Comparison of ENCODE assay signal across 10 cellular contexts in the genomic region with DNA sequence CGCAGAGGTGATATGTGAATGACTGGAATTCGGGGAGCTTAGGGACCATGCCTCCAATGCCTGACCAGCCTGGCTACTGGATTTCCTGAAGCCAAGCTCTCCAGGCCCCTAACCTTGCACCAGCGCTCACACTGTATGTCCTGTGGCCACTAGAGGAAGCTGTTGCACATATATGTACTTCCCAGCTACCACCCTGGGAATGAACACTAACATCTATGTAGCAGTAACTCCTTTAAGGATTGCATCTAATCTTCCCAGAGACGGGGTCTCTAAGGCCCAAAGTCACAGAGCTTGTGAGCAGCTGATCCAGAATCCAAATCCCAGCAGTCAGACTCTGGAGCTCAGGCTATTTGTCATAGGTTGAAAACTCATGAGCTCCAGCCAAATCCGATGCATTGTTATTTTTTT. TPM values are rescaled to one million over a fixed set of nuclear protein-coding genes. Genes with fewer than 3 reads are reported as not detected.
DNase-seq lines count a peak whose midpoint lies in the region; ATAC-seq and TF ChIP-seq lines count a peak whose summit lies in the region.
"Had no signal": no experiment of that assay in that cellular context is flagged by ENCODE, and none has a peak within 500 bp of the region (broad histone marks: within the 10 kb centered on the region; RNA-seq: fewer than 3 reads in every experiment).

No MANE protein-coding gene starts in this region.

- TF ChIP-seq CTCF in BE2C (IDR thresholded peaks at IDR 0.05; ENCODE audit: low read depth, low read length) (peak; percentile 97), GM13977 (IDR thresholded peaks at IDR 0.05; ENCODE audit: extremely low read depth, insufficient read depth, missing control alignments) (peak; percentile 51), astrocyte of the cerebellum (IDR thresholded peaks at IDR 0.05; ENCODE audit: low read depth, low read length, missing control alignments) (peak; percentile 72)

- H3K36me3 ChIP-seq in BE2C, result no peaks in the 10 kb centered on the region

- in situ Hi-C loops in GM13977 (cut with MboI; ENCODE audit: low pct_unique_long_range_greater_than_20kb, low sequenced_read_pairs, unreplicated experiment) (no loop called here), astrocyte of the cerebellum (cut with HindIII; ENCODE audit: low sequenced_read_pairs) (no loop called here)

- H3K4me1 ChIP-seq in BE2C, result no peaks in the 10 kb centered on the region

- H3K27me3 ChIP-seq in BE2C, result no peaks in the 10 kb centered on the region; the same call in 1 of the 2 replicates

- ATAC-seq in GM21528 (IDR thresholded peaks at IDR 0.05; ENCODE audit: low FRiP score, unreplicated experiment) (no peak), HG02840 (IDR thresholded peaks at IDR 0.05; ENCODE audit: low FRiP score, unreplicated experiment) (no peak)

- DNase-seq in BE2C (peak; percentile 70), GM13977 (ENCODE audit: low spot score) (no peak), NCI-H524 (lab: John Stamatoyannopoulos, UW) (peak; percentile 88 to 95), astrocyte of the cerebellum (ENCODE audit: low read depth) (peak; percentile 12), kidney glomerular epithelial cell (lab: John Stamatoyannopoulos, UW) (peak; percentile 11)
- no peak for DNase-seq in activated CD4-positive, alpha-beta T cell treated with anti-CD3 and anti-CD28 coated beads for 4 hours

- H3K4me3 ChIP-seq in BE2C (ENCODE audit: low read depth, low read length), result no peak overlapping the region
- no peak overlapping the region for H3K4me3 ChIP-seq in astrocyte of the cerebellum (ENCODE audit: low read depth, low read length)
- H3K4me3 ChIP-seq: skin epidermis had no signal

- no peaks in the 10 kb centered on the region for H3K9me3 ChIP-seq in BE2C

RNA-seq across cellular contexts. Expression of gene BPIFB1, which starts 20.4 kb away (rescaled TPM):
- 0.23 TPM for polyA plus RNA-seq in BE2C (2012; ENCODE audit: insufficient read depth, insufficient read length, low read depth)
- polyA plus RNA-seq: IgD-negative memory B cell had no signal

RNA-seq across cellular contexts. Expression of gene BPIFA1, which starts 26.9 kb away (rescaled TPM):
- not detected for polyA plus RNA-seq in BE2C (2012; ENCODE audit: insufficient read depth, insufficient read length, low read depth)
- polyA plus RNA-seq: IgD-negative memory B cell had no signal

RNA-seq across cellular contexts. Expression of gene BPIFA3, which starts 45.5 kb away (rescaled TPM):
- polyA plus RNA-seq in BE2C (2012; ENCODE audit: insufficient read depth, insufficient read length, low read depth), result not detected
- polyA plus RNA-seq: IgD-negative memory B cell had no signal

Comparison
In these comparisons a context has a peak if more than half of its experiments do, and no peak if none do; other contexts are left out.
1. DNase-seq: peak in BE2C (single experiment), NCI-H524 (2 of 2), astrocyte of the cerebellum (single experiment) and kidney glomerular epithelial cell (single experiment); none in GM13977 (single experiment) and activated CD4-positive, alpha-beta T cell treated with anti-CD3 and anti-CD28 coated beads for 4 hours (0 of 2).
2. Peak in every context shown above with its lines, with median percentiles within 50 percentile points of each other: CTCF ChIP-seq.